In the genomic region with DNA sequence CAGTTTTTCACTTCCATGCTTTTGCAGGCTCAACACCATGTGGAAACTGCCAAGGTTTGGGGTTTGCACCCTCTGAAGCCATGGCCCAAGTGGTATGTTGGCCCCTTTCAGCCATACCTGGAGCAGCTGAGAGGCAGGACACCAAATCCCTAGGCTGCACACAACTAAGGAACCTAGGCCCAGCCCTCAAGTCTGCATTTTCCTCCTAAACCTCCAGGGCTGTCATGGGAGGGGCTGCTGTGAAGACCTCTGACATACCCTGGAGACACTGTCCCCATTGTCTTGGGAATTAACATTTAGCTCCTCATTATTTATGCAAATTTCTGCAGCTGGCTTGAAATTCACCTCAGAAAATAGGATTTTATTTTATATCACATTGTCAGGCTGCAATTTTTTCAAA, we compare ENCODE assay signal across 30 cellular contexts.
"Had no signal": no experiment of that assay in that cellular context is flagged by ENCODE, and none has a peak within 500 bp of the region (broad histone marks: within the 10 kb centered on the region; RNA-seq: fewer than 3 reads in every experiment).

No MANE protein-coding gene starts in this region.

- H3K4me2 ChIP-seq: KMS-11, SK-N-SH had no signal

- H3K4me1 ChIP-seq: Peyer's patch, SJSA1 had no signal

- H3K4me3 ChIP-seq: Peyer's patch, SJSA1 had no signal

- H3K27me3 ChIP-seq: Peyer's patch, SJSA1 had no signal

- H3K9ac ChIP-seq: KMS-11, SK-N-SH had no signal

- H3K27ac ChIP-seq: KMS-11, Peyer's patch, SJSA1 had no signal

- ATAC-seq: PC-3 had no signal

- H3K9me3 ChIP-seq: Peyer's patch, SJSA1, SK-N-SH had no signal

- H3K36me3 ChIP-seq: Peyer's patch, SJSA1 had no signal

- DNase-seq: Karpas-422, MM.1S, MV-4-11, NCI-H1092, NCI-H1105, NCI-H1417 treated with DMSO at 0.1 percent for 48 hours, NCI-H1436 treated with DMSO at 0.1 percent for 48 hours, NCI-H1694 treated with DMSO at 0.1 percent for 48 hours, NCI-H187 treated with DMSO at 0.1 percent for 48 hours, NCI-H2029, NCI-H2081, NCI-H2171 treated with DMSO at 0.1 percent for 48 hours, NCI-H226, NCI-H446 treated with DMSO at 0.1 percent for 48 hours, NCI-H510A, NCI-H524, NCI-H526, NCI-H69, NCI-H748 treated with DMSO at 0.1 percent for 48 hours, NCI-H82, OCI-M1, PC-3, Peyer's patch, Right ventricle myocardium superior, RPMI8226, SHP77 treated with DMSO at 0.1 percent for 48 hours, SK-N-SH, SW 1271 had no signal
